Comparison of ENCODE assay signal across 25 cellular contexts in the genomic region with DNA sequence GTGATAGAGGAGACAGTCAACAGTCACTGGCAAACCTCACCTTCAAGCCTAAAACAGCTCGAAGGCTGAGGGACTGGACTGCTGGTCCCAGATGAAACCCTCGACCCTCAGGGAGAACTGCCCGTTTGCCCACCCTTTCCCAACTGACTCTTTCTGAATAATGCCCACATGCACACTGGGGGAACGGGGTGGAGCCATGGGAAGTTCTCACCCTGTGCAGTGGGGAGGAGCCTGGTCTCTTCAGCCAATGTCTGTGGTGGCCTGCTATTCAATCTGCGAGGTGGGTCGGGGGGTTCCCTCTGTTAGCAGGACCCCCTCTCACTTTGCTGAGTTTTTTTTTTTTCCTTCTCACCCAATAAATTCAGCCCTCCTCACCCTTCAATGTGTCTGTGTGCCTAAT.
"Had no signal": no experiment of that assay in that cellular context is flagged by ENCODE, and none has a peak within 500 bp of the region (broad histone marks: within the 10 kb centered on the region; RNA-seq: fewer than 3 reads in every experiment).

No MANE protein-coding gene starts in this region.

- H3K9me3 ChIP-seq: heart left ventricle, neutrophil, psoas muscle, right lobe of liver, stomach, thoracic aorta, transverse colon had no signal

- H3K27me3 ChIP-seq: heart left ventricle, right lobe of liver, stomach, transverse colon had no signal

- H3K4me3 ChIP-seq: heart left ventricle, psoas muscle, right lobe of liver, stomach, thoracic aorta, transverse colon had no signal

- ATAC-seq: heart left ventricle, left lobe of liver, psoas muscle, right lobe of liver had no signal

- DNase-seq: cerebellar nuclear complex; erythroblast; foreskin melanocyte; heart left ventricle; hypothalamus; islet precursor cell; mammary epithelial cell; psoas muscle; retina; right lobe of liver; stimulated activated CD4-positive, alpha-beta T cell treated with anti-CD3 and anti-CD28 coated beads, Interleukin-15, amount 100 ng/mL, for 24 hours; stimulated activated CD4-positive, alpha-beta T cell treated with anti-CD3 and anti-CD28 coated beads, Interleukin-1b, Interleukin-23, amount 100 ng/mL, for 48 hours; stimulated activated CD4-positive, alpha-beta T cell treated with anti-CD3 and anti-CD28 coated beads, Interleukin-4, amount 100 ng/mL, for 24 hours; stimulated activated naive CD4-positive, alpha-beta T cell; stomach; substantia nigra; transverse colon had no signal

- H3K27me3 Mint-ChIP-seq: dendritic cell treated with granulocyte-macrophage colony-stimulating factor and Interleukin-4, amounts not matched to agents 40 ng/mL and 50 ng/mL, for 4 days had no signal

- FAIRE-seq: colon, endothelial cell of umbilical vein had no signal

- H3K4me1 ChIP-seq: right lobe of liver, stomach, transverse colon had no signal

- H3K4me3 Mint-ChIP-seq: dendritic cell treated with granulocyte-macrophage colony-stimulating factor and Interleukin-4, amounts not matched to agents 40 ng/mL and 50 ng/mL, for 4 days; mesothelial cell of epicardium; nephron had no signal

- H3K27ac ChIP-seq: heart left ventricle, neutrophil, psoas muscle, right lobe of liver, stomach, thoracic aorta, transverse colon had no signal

- H3K4me1 Mint-ChIP-seq: mesothelial cell of epicardium had no signal

- H3K27ac Mint-ChIP-seq: dendritic cell treated with granulocyte-macrophage colony-stimulating factor and Interleukin-4, amounts not matched to agents 40 ng/mL and 50 ng/mL, for 4 days; mesothelial cell of epicardium; nephron had no signal

- H3K9me3 Mint-ChIP-seq: dendritic cell treated with granulocyte-macrophage colony-stimulating factor and Interleukin-4, amounts not matched to agents 40 ng/mL and 50 ng/mL, for 4 days; nephron had no signal
